In genomic region chr11:7020183-7020917, GRCh38 we compare ENCODE assay signal across 7 cellular contexts. TPM values are rescaled to one million over a fixed set of nuclear protein-coding genes. Genes with fewer than 3 reads are reported as not detected.
DNase-seq lines count a peak whose midpoint lies in the region; TF ChIP-seq lines count a peak whose summit lies in the region.

Gene NLRP14, plus strand, starts transcription at chr11:7020479. Its CDS starts 18,108 bp downstream, at chr11:7038587.
Gene ZNF214, minus strand, starts transcription at chr11:7020346. Its CDS starts 17,511 bp downstream, at chr11:7002835.

- H3K4me1 ChIP-seq in spleen = peaks cover 0 to 14% (median 13%) of the 10 kb centered on the region in 6 donors

- no peak for TF ChIP-seq CTCF in GM12875 (IDR thresholded peaks at IDR 0.05; ENCODE audit: borderline replicate concordance, insufficient read depth, low read depth, low read length)
- no peak for TF ChIP-seq CTCF in spleen (IDR thresholded peaks at IDR 0.05 in 8 of 11, conservative IDR thresholded peaks at IDR 0.05 in 3 of 11)

- peaks cover 0 to 50% (median 13%) of the 10 kb centered on the region in 7 donors for H3K27me3 ChIP-seq in spleen (replicated peaks in 1 of 7)

- H3K27ac ChIP-seq in spleen = peak within 1 kb of the TSS in 4 of 8 donors; percentile 14 to 53 (median 34)

- no peak for TF ChIP-seq POLR2A in spleen (IDR thresholded peaks at IDR 0.05)

- H3K4me3 ChIP-seq in GM12875 (ENCODE audit: low read depth, low read length) = peak within 1 kb of the TSS; percentile 33
- H3K4me3 ChIP-seq in spleen = peak within 1 kb of the TSS; percentile 24 to 69 (median 36)

- 5 to 8% (median 5%) methylated on average over 47 of the region's 47 CpGs for WGBS in spleen, 5 donors

- DNase-seq in HPDE6-E6E7 (ENCODE audit: extremely low spot score) = peak; percentile 91
- DNase-seq in RKO (ENCODE audit: low spot score) = peak; percentile 94
- DNase-seq in dermis blood vessel endothelial cell = peak; percentile 82
- DNase-seq in kidney tubule cell (ENCODE audit: low spot score) = peak; percentile 92
- DNase-seq in spleen = no peak
- no peak for DNase-seq in COR-L47 (lab: John Stamatoyannopoulos, UW)

- intact Hi-C loops in spleen (cut with DNase I; ENCODE audit: low total_unique reads) = no loop called here

- no peaks in the 10 kb centered on the region for H3K9me3 ChIP-seq in spleen

- no peaks in the 10 kb centered on the region for H3K36me3 ChIP-seq in spleen

RNA-seq across cellular contexts. Expression of gene NLRP14, which starts in this region (rescaled TPM):
- not detected in 2 replicates for total RNA-seq in dermis blood vessel endothelial cell
- 1 to 10 TPM in 2 of 7 donors, under 1 TPM in 5; 0.17 to 1.5 (median 0.28) TPM for total RNA-seq in spleen
- under 1 TPM in 1 of 3 donors, not detected in 2; 0.02 TPM for polyA plus RNA-seq in spleen

RNA-seq across cellular contexts. Expression of gene ZNF214, which starts in this region (rescaled TPM):
- total RNA-seq in dermis blood vessel endothelial cell (0.19 and 1.7 TPM in 2 replicates), spleen (1 to 10 TPM in 2 of 7 donors, under 1 TPM in 4, not detected in 1; 0.34 to 1.5 (median 0.67) TPM)
- under 1 TPM; 0.06 to 0.29 (median 0.11) TPM for polyA plus RNA-seq in spleen

Comparison
In these comparisons a context has a peak if more than half of its experiments do, and no peak if none do; other contexts are left out.
1. DNase-seq: peak in HPDE6-E6E7 (single experiment), RKO (single experiment), dermis blood vessel endothelial cell (single experiment) and kidney tubule cell (single experiment); none in spleen (single experiment) and COR-L47 (single experiment).